ENCODE assay signal across 19 cellular contexts in genomic region chr19:4454621-4454951, GRCh38. TPM values are rescaled to one million over a fixed set of nuclear protein-coding genes. Genes with fewer than 3 reads are reported as not detected.
DNase-seq lines count a peak whose midpoint lies in the region; ATAC-seq and TF ChIP-seq lines count a peak whose summit lies in the region.
"Had no signal": no experiment of that assay in that cellular context is flagged by ENCODE, and none has a peak within 500 bp of the region (broad histone marks: within the 10 kb centered on the region; RNA-seq: fewer than 3 reads in every experiment).

No MANE protein-coding gene starts in this region.

- H3K4me1 ChIP-seq in breast epithelium (peaks cover 0 to 11% of the 10 kb centered on the region in 2 donors), thyroid gland (peaks cover 27 to 32% of the 10 kb centered on the region in 2 donors), GM23338 (ENCODE audit: insufficient read depth) (peaks cover 12% of the 10 kb centered on the region)

- H3K4me2 ChIP-seq in GM23338 = no peak overlapping the region

- H3K36me3 Mint-ChIP-seq in MCF 10A (ENCODE audit: insufficient read depth, unreplicated experiment) = peaks cover 57% of the 10 kb centered on the region
- H3K36me3 Mint-ChIP-seq in mesothelial cell of epicardium = peaks cover 6% of the 10 kb centered on the region
- peaks cover 17% of the 10 kb centered on the region; the same call in 2 of the 3 replicates for H3K36me3 Mint-ChIP-seq in GM23338 (ENCODE audit: low read depth)

- H3K27ac Mint-ChIP-seq in MCF 10A (ENCODE audit: low read depth, unreplicated experiment) (no peak overlapping the region), mesothelial cell of epicardium (peak overlapping the region; percentile 99), GM23338 (no peak overlapping the region)
- H3K27ac Mint-ChIP-seq: dendritic cell treated with granulocyte-macrophage colony-stimulating factor and Interleukin-4, amounts not matched to agents 40 ng/mL and 50 ng/mL, for 4 days; WTC11 had no signal

- H3K4me3 ChIP-seq in breast epithelium (peak overlapping the region in 1 of 3 donors; percentile 83), dorsolateral prefrontal cortex (peak overlapping the region in 6 of 59 donors; percentile 30 to 85 (median 72)), thyroid gland (replicated peaks in 1 of 3) (peak overlapping the region in 1 of 3 donors; percentile 8), GM23338 (no peak overlapping the region)
- H3K4me3 ChIP-seq: lower lobe of right lung, upper lobe of left lung had no signal

- no peak for TF ChIP-seq POLR2A in breast epithelium (IDR thresholded peaks at IDR 0.05)
- no peak for TF ChIP-seq POLR2A in thyroid gland (IDR thresholded peaks at IDR 0.05)

- H3K9me3 ChIP-seq in breast epithelium (no peaks in the 10 kb centered on the region), thyroid gland (no peaks in the 10 kb centered on the region)
- H3K9me3 ChIP-seq: lower lobe of right lung, upper lobe of left lung had no signal

- POLR2A ChIA-PET in MCF 10A (lab: Yijun Ruan, JAX) = interaction anchor here (0.6 to 7.7 kb wide), 4 partner anchors 9 to 53 kb away, joined by 3 to 67 read pairs (median 4); partner anchors contain the start of gene HDGFL2

- H3F3A ChIP-seq in GM23338 (replicated peaks; ENCODE audit: low read depth) = no peaks in the 10 kb centered on the region

- BruUV-seq in MCF 10A (replicated peaks; lab: Mats Ljungman, UMichigan) = no TSS peak

- no peak for DNase-seq in MCF 10A (ENCODE audit: unreplicated experiment)
- no peak for DNase-seq in breast epithelium (ENCODE audit: low spot score in 2 of 2)
- DNase-seq in dorsolateral prefrontal cortex = no peak
- no peak for DNase-seq in mesothelial cell of epicardium (ENCODE audit: low spot score in 2 of 2, unreplicated experiment in 2 of 2)
- DNase-seq in thyroid gland = no peak
- no peak for DNase-seq in DMS53 treated with DMSO at 0.1 percent for 48 hours (lab: John Stamatoyannopoulos, UW; ENCODE audit: unreplicated experiment)
- no peak for DNase-seq in NCI-H82 treated with DMSO at 0.1 percent for 48 hours (lab: John Stamatoyannopoulos, UW; ENCODE audit: unreplicated experiment)
- no peak for DNase-seq in GM23338 (ENCODE audit: low spot score)
- DNase-seq: activated effector memory CD4-positive, alpha-beta T cell treated with anti-CD3 and anti-CD28 coated beads, Interleukin-2, amount 50 U/mL, for 16 hours; lower lobe of right lung; MV-4-11; NCI-H69; stimulated activated CD4-positive, alpha-beta T cell treated with anti-CD3 and anti-CD28 coated beads, Interleukin-4, amount 100 ng/mL, for 1 hour had no signal

- H3K27me3 Mint-ChIP-seq in MCF 10A (ENCODE audit: insufficient read depth, unreplicated experiment) = no peaks in the 10 kb centered on the region
- H3K27me3 Mint-ChIP-seq in mesothelial cell of epicardium (ENCODE audit: low read depth) = no peaks in the 10 kb centered on the region
- peaks cover 28% of the 10 kb centered on the region for H3K27me3 Mint-ChIP-seq in GM23338 (ENCODE audit: insufficient read depth, low read depth, poor library complexity)
- H3K27me3 Mint-ChIP-seq: dendritic cell treated with granulocyte-macrophage colony-stimulating factor and Interleukin-4, amounts not matched to agents 40 ng/mL and 50 ng/mL, for 4 days had no signal

- ATAC-seq in GM23338 = no peak
- ATAC-seq: HCT116; lower lobe of right lung; naive thymus-derived CD8-positive, alpha-beta T cell; Panc1; WTC11 had no signal

- H3K27ac ChIP-seq in breast epithelium (peak overlapping the region in 1 of 2 donors; percentile 87), dorsolateral prefrontal cortex (peak overlapping the region in 30 of 59 donors; percentile 6 to 95 (median 70)), thyroid gland (peak overlapping the region; percentile 59 to 72 (median 72)), GM23338 (ENCODE audit: low read depth) (no peak overlapping the region)
- H3K27ac ChIP-seq: lower lobe of right lung had no signal

- WGBS in thyroid gland, 2 donors = 76 to 77% methylated on average over 4 to 6 of the region's 8 CpGs

- CTCF ChIA-PET in MCF 10A (lab: Yijun Ruan, JAX) = interaction anchor here (0.6 to 0.7 kb wide), 2 partner anchors 45 to 96 kb away, joined by 3 read pairs; no protein-coding TSS in a partner anchor

- peak overlapping the region; percentile 86 for H3K4me3 Mint-ChIP-seq in MCF 10A (ENCODE audit: unreplicated experiment)
- peak overlapping the region; percentile 88 for H3K4me3 Mint-ChIP-seq in mesothelial cell of epicardium
- no peak overlapping the region for H3K4me3 Mint-ChIP-seq in GM23338
- H3K4me3 Mint-ChIP-seq: dendritic cell treated with granulocyte-macrophage colony-stimulating factor and Interleukin-4, amounts not matched to agents 40 ng/mL and 50 ng/mL, for 4 days; WTC11 had no signal

- peaks cover 22% of the 10 kb centered on the region for H3K4me1 Mint-ChIP-seq in MCF 10A (ENCODE audit: insufficient read depth, unreplicated experiment)
- peaks cover 25% of the 10 kb centered on the region for H3K4me1 Mint-ChIP-seq in mesothelial cell of epicardium
- H3K4me1 Mint-ChIP-seq in GM23338 = peaks cover 11% of the 10 kb centered on the region

- peaks cover 4% of the 10 kb centered on the region for H4K20me1 ChIP-seq in GM23338 (replicated peaks; ENCODE audit: insufficient read depth)

- 0 out of 2 replicates have a peak, but pooled peaks cover 4% of the 10 kb centered on the region for H3K79me2 ChIP-seq in GM23338 (replicated peaks; ENCODE audit: insufficient read depth)

- no peak overlapping the region for H2AFZ ChIP-seq in GM23338

- H3K36me3 ChIP-seq in breast epithelium (no peaks in the 10 kb centered on the region), thyroid gland (peaks cover 28 to 40% of the 10 kb centered on the region in 2 donors), GM23338 (ENCODE audit: insufficient read depth) (no peaks in the 10 kb centered on the region)

- no peaks in the 10 kb centered on the region for H3K9me3 Mint-ChIP-seq in MCF 10A (ENCODE audit: unreplicated experiment)
- no peaks in the 10 kb centered on the region for H3K9me3 Mint-ChIP-seq in mesothelial cell of epicardium
- H3K9me3 Mint-ChIP-seq in GM23338 = no peaks in the 10 kb centered on the region; the same call in 1 of the 3 replicates
- H3K9me3 Mint-ChIP-seq: dendritic cell treated with granulocyte-macrophage colony-stimulating factor and Interleukin-4, amounts not matched to agents 40 ng/mL and 50 ng/mL, for 4 days; naive thymus-derived CD8-positive, alpha-beta T cell; WTC11 had no signal

- no peaks in the 10 kb centered on the region for H3K9me2 ChIP-seq in GM23338 (ENCODE audit: insufficient read depth)

- intact Hi-C loops in MCF 10A (cut with micrococcal nuclease) = no loop called here
- intact Hi-C loops in breast epithelium (cut with DNase I; ENCODE audit: low total_unique reads) = no loop called here
- intact Hi-C loops in dorsolateral prefrontal cortex (cut with DNase I) = no loop called here
- intact Hi-C loops in thyroid gland (cut with DNase I) = no loop called here

- H3K27me3 ChIP-seq in breast epithelium (no peaks in the 10 kb centered on the region), dorsolateral prefrontal cortex (no peaks in the 10 kb centered on the region), thyroid gland (no peaks in the 10 kb centered on the region), GM23338 (ENCODE audit: insufficient read depth) (no peaks in the 10 kb centered on the region)
- H3K27me3 ChIP-seq: upper lobe of left lung had no signal

- TF ChIP-seq CTCF in MCF 10A (IDR thresholded peaks at IDR 0.05; ENCODE audit: unreplicated experiment) (no peak), breast epithelium (IDR thresholded peaks at IDR 0.05) (no peak), dorsolateral prefrontal cortex (IDR thresholded peaks at IDR 0.05 in 54 of 56, conservative IDR thresholded peaks at IDR 0.05 in 2 of 56; ENCODE audit: low read depth in 1 of 56, partially characterized antibody in 56 of 56) (no peak), mesothelial cell of epicardium (IDR thresholded peaks at IDR 0.05; ENCODE audit: unreplicated experiment) (no peak), thyroid gland (IDR thresholded peaks at IDR 0.05) (no peak), GM23338 (conservative IDR thresholded peaks at IDR 0.05; ENCODE audit: low read depth in 2 of 2) (no peak)

TF ChIP-seq in GM23338, 12 proteins besides CTCF, POLR2A, EP300 and RAD21 (continues in another document):
- no peak for TF ChIP-seq JUNB (IDR thresholded peaks at IDR 0.05; ENCODE audit: unreplicated experiment)
- TF ChIP-seq STAT1 (IDR thresholded peaks at IDR 0.05; ENCODE audit: unreplicated experiment) = no peak

RNA-seq across cellular contexts. Expression of gene UBXN6, which starts 3.0 kb away (rescaled TPM):
- total RNA-seq in MCF 10A (2022) = 94.8 and 110 TPM in 2 replicates
- total RNA-seq in breast epithelium = 100 to 1,000 TPM in 1 of 3 donors, 10 to 100 TPM in 2; 72.9 to 139 (median 91.1) TPM
- 100 to 1,000 TPM; 110 to 244 (median 164) TPM for total RNA-seq in dorsolateral prefrontal cortex
- total RNA-seq in mesothelial cell of epicardium = 67.7 to 71.0 TPM (median 69.9 TPM) in 3 replicates
- 100 to 1,000 TPM in 2 of 4 donors, 10 to 100 TPM in 2; 90.1 to 187 (median 106) TPM for total RNA-seq in thyroid gland
- total RNA-seq in GM23338 (2014; rRNA removed; shearing (Covaris generic)) = 21.6 TPM in 2 replicates
- 19.1 and 20.4 TPM in 2 replicates for polyA plus RNA-seq in GM23338 (2016; fragmentation: Nextera tagmentation; extraction: Ambion mirVana)

RNA-seq across cellular contexts. Expression of gene HDGFL2, which starts 17.5 kb away (rescaled TPM):
- 46.3 and 53.8 TPM in 2 replicates for total RNA-seq in MCF 10A (2022)
- total RNA-seq in breast epithelium = 10 to 100 TPM; 33.0 to 34.1 (median 33.1) TPM
- total RNA-seq in dorsolateral prefrontal cortex = 10 to 100 TPM; 42.3 to 73.8 (median 56.9) TPM
- total RNA-seq in mesothelial cell of epicardium = 87.6 to 91.3 TPM (median 88.9 TPM) in 3 replicates
- total RNA-seq in thyroid gland = 10 to 100 TPM; 26.5 to 42.3 (median 28.4) TPM
- total RNA-seq in GM23338 (2014; rRNA removed; shearing (Covaris generic)) = 94.6 and 113 TPM in 2 replicates
- polyA plus RNA-seq in GM23338 (2016; fragmentation: Nextera tagmentation; extraction: Ambion mirVana) = 64.8 and 72.4 TPM in 2 replicates

RNA-seq across cellular contexts. Expression of gene CHAF1A, which starts 52.1 kb away (rescaled TPM):
- total RNA-seq in MCF 10A (2022) = 15.3 and 16.7 TPM in 2 replicates
- 1 to 10 TPM; 6.3 to 8.2 (median 7.9) TPM for total RNA-seq in breast epithelium
- total RNA-seq in dorsolateral prefrontal cortex = 10 to 100 TPM in 102 of 120 experiments, 1 to 10 TPM in 18; 6.7 to 22.2 (median 13.1) TPM
- 30.9 to 35.1 TPM (median 33.1 TPM) in 3 replicates for total RNA-seq in mesothelial cell of epicardium
- 1 to 10 TPM; 4.1 to 5.1 (median 4.4) TPM for total RNA-seq in thyroid gland
- total RNA-seq in GM23338 (2014; rRNA removed; shearing (Covaris generic)) = 84.1 and 113 TPM in 2 replicates
- 109 and 125 TPM in 2 replicates for polyA plus RNA-seq in GM23338 (2016; fragmentation: Nextera tagmentation; extraction: Ambion mirVana)

RNA-seq across cellular contexts. Expression of gene SH3GL1, which starts 54.2 kb away (rescaled TPM):
- total RNA-seq in MCF 10A (2022) (94.4 and 106 TPM in 2 replicates), breast epithelium (10 to 100 TPM; 25.6 to 52.5 (median 33.8) TPM), dorsolateral prefrontal cortex (10 to 100 TPM; 34.0 to 85.4 (median 48.4) TPM), mesothelial cell of epicardium (89.9 to 91.7 TPM (median 90.1 TPM) in 3 replicates), thyroid gland (10 to 100 TPM; 33.1 to 42.4 (median 36.7) TPM)
- total RNA-seq in GM23338 (2014; rRNA removed; shearing (Covaris generic)) = 85.8 and 89.5 TPM in 2 replicates
- 73.1 and 75.6 TPM in 2 replicates for polyA plus RNA-seq in GM23338 (2016; fragmentation: Nextera tagmentation; extraction: Ambion mirVana)
